24 cellular contexts compared by ENCODE assay signal in the genomic region with DNA sequence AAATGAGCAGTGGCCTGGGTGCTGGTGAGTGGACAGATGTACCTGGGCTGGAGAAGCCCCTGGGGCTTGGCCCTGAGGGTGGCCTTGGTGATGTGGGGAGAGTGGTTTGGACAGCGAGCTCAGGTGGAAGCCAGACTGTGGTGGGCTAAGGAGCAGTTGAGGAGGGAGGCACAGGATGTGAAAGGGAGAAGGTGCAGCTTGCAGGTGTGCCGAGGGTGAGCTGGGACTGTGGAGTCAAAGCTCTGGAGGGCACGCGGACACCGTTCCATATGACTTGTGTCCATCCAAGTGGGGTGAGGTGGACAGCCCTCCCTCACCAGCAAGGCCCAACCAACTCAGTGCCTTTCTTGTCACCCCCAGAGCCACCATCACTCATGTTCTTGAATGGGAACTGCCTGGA.
A peak's percentile ranks its signal among the peaks of the same experiment; 100 is the strongest.
DNase-seq lines count a peak whose midpoint lies in the region; ATAC-seq and TF ChIP-seq lines count a peak whose summit lies in the region.
"Had no signal": no experiment of that assay in that cellular context is flagged by ENCODE, and none has a peak within 500 bp of the region (broad histone marks: within the 10 kb centered on the region; RNA-seq: fewer than 3 reads in every experiment).

No MANE protein-coding gene starts in this region.

- no peak overlapping the region for H3K27ac ChIP-seq in GM23338 (ENCODE audit: low read depth)
- H3K27ac ChIP-seq: coronary artery, sigmoid colon had no signal

- intact Hi-C loops in left ventricle myocardium superior (cut with micrococcal nuclease), result no loop called here

- H3K36me3 ChIP-seq in GM23338 (ENCODE audit: insufficient read depth), result no peaks in the 10 kb centered on the region; the same call in 1 of the 2 replicates

- no peaks in the 10 kb centered on the region for H3K9me3 Mint-ChIP-seq in activated naive CD4-positive, alpha-beta T cell treated with anti-CD3 and anti-CD28 coated beads, Interleukin-2, amount 50 U/mL, for 24 hours
- H3K9me3 Mint-ChIP-seq in GM23338 (no peaks in the 10 kb centered on the region; the same call in 1 of the 3 replicates), progenitor cell of endocrine pancreas (ENCODE audit: low read depth) (no peaks in the 10 kb centered on the region)
- no peaks in the 10 kb centered on the region for H3K9me3 Mint-ChIP-seq in activated naive CD8-positive, alpha-beta T cell treated with anti-CD3 and anti-CD28 coated beads for 36 hours
- H3K9me3 Mint-ChIP-seq: naive B cell had no signal

- TF ChIP-seq CTCF in GM23338 (conservative IDR thresholded peaks at IDR 0.05; ENCODE audit: low read depth in 2 of 2) (no peak), progenitor cell of endocrine pancreas (IDR thresholded peaks at IDR 0.05; ENCODE audit: unreplicated experiment) (no peak)

- no peak overlapping the region for H2AFZ ChIP-seq in GM23338

- no peak overlapping the region for H3K4me3 ChIP-seq in GM23338
- H3K4me3 ChIP-seq: coronary artery, sigmoid colon had no signal

- H4K20me1 ChIP-seq in GM23338 (replicated peaks; ENCODE audit: insufficient read depth), result 0 out of 2 replicates have a peak, but pooled peaks cover 3% of the 10 kb centered on the region

- H3K36me3 Mint-ChIP-seq in activated naive CD4-positive, alpha-beta T cell treated with anti-CD3 and anti-CD28 coated beads, Interleukin-2, amount 50 U/mL, for 24 hours, result peaks cover 16% of the 10 kb centered on the region
- peaks cover 48% of the 10 kb centered on the region for H3K36me3 Mint-ChIP-seq in GM23338 (ENCODE audit: low read depth)
- H3K36me3 Mint-ChIP-seq in activated naive CD8-positive, alpha-beta T cell treated with anti-CD3 and anti-CD28 coated beads for 36 hours, result peaks cover 52% of the 10 kb centered on the region
- H3K36me3 Mint-ChIP-seq in progenitor cell of endocrine pancreas (ENCODE audit: insufficient read depth), result peaks cover 6% of the 10 kb centered on the region

- peak overlapping the region; percentile 89 for H3K27ac Mint-ChIP-seq in activated naive CD4-positive, alpha-beta T cell treated with anti-CD3 and anti-CD28 coated beads, Interleukin-2, amount 50 U/mL, for 24 hours
- H3K27ac Mint-ChIP-seq in GM23338 (0 out of 2 replicates have a peak overlapping the region, but pooled peaks have one; percentile 30), progenitor cell of endocrine pancreas (no peak overlapping the region)
- peak overlapping the region; percentile 98 for H3K27ac Mint-ChIP-seq in activated naive CD8-positive, alpha-beta T cell treated with anti-CD3 and anti-CD28 coated beads for 36 hours

- H3F3A ChIP-seq in GM23338 (replicated peaks; ENCODE audit: low read depth), result no peaks in the 10 kb centered on the region

- H3K27me3 Mint-ChIP-seq in activated naive CD4-positive, alpha-beta T cell treated with anti-CD3 and anti-CD28 coated beads, Interleukin-2, amount 50 U/mL, for 24 hours, result no peaks in the 10 kb centered on the region
- H3K27me3 Mint-ChIP-seq in GM23338 (ENCODE audit: insufficient read depth, low read depth, poor library complexity) (peaks cover 4% of the 10 kb centered on the region), progenitor cell of endocrine pancreas (no peaks in the 10 kb centered on the region)
- H3K27me3 Mint-ChIP-seq in activated naive CD8-positive, alpha-beta T cell treated with anti-CD3 and anti-CD28 coated beads for 36 hours, result no peaks in the 10 kb centered on the region
- H3K27me3 Mint-ChIP-seq: naive B cell had no signal

- peak overlapping the region; percentile 46 for H3K4me3 Mint-ChIP-seq in activated naive CD4-positive, alpha-beta T cell treated with anti-CD3 and anti-CD28 coated beads, Interleukin-2, amount 50 U/mL, for 24 hours
- peak overlapping the region; percentile 46; the same call in 2 of the 3 replicates for H3K4me3 Mint-ChIP-seq in GM23338
- peak overlapping the region; percentile 90 for H3K4me3 Mint-ChIP-seq in activated naive CD8-positive, alpha-beta T cell treated with anti-CD3 and anti-CD28 coated beads for 36 hours
- peak overlapping the region; percentile 46 for H3K4me3 Mint-ChIP-seq in progenitor cell of endocrine pancreas (ENCODE audit: low read depth)

- H3K79me2 ChIP-seq in GM23338 (replicated peaks; ENCODE audit: insufficient read depth), result peaks cover 16% of the 10 kb centered on the region

- no peaks in the 10 kb centered on the region for H3K27me3 ChIP-seq in GM23338 (ENCODE audit: insufficient read depth)
- H3K27me3 ChIP-seq: sigmoid colon had no signal

- H3K4me1 ChIP-seq in GM23338 (ENCODE audit: insufficient read depth), result peaks cover 3% of the 10 kb centered on the region; the same call in 1 of the 2 replicates

- peaks cover 30% of the 10 kb centered on the region for H3K4me1 Mint-ChIP-seq in activated naive CD4-positive, alpha-beta T cell treated with anti-CD3 and anti-CD28 coated beads, Interleukin-2, amount 50 U/mL, for 24 hours
- H3K4me1 Mint-ChIP-seq in GM23338 (peaks cover 7% of the 10 kb centered on the region; the same call in 2 of the 3 replicates), progenitor cell of endocrine pancreas (ENCODE audit: low read depth) (peaks cover 10% of the 10 kb centered on the region)
- peaks cover 31% of the 10 kb centered on the region for H3K4me1 Mint-ChIP-seq in activated naive CD8-positive, alpha-beta T cell treated with anti-CD3 and anti-CD28 coated beads for 36 hours

- no peak for DNase-seq in activated naive CD4-positive, alpha-beta T cell treated with anti-CD3 and anti-CD28 coated beads, Interleukin-2, amount 50 U/mL, for 16 hours
- no peak for DNase-seq in GM23338 (ENCODE audit: low spot score)
- no peak for DNase-seq in activated naive CD8-positive, alpha-beta T cell treated with anti-CD3 and anti-CD28 coated beads for 36 hours
- DNase-seq in progenitor cell of endocrine pancreas (ENCODE audit: low spot score, unreplicated experiment), result no peak
- no peak for DNase-seq in left ventricle myocardium superior
- DNase-seq: activated CD4-positive, alpha-beta T cell treated with anti-CD3 and anti-CD28 coated beads, Interleukin-2, amount 50 U/mL, for 48 hours; amygdala; DMS53; GF-D8; H7; IMR-90; mesendoderm; naive B cell; NCI-H1436; NCI-H524; NK-92 treated with Interleukin-12 subunit alpha and Interleukin-12 subunit beta, amount 100 ng/mL, for 24 hours; posterior cingulate gyrus; SIG-M5; sigmoid colon; stimulated activated CD4-positive, alpha-beta T cell treated with anti-CD3 and anti-CD28 coated beads, Interleukin-15, amount 100 ng/mL, for 24 hours; stimulated activated CD8-positive, alpha-beta memory T cell treated with anti-CD3 and anti-CD28 coated beads, Interleukin-4, amount 100 ng/mL, for 48 hours had no signal

- H3K9me2 ChIP-seq in GM23338 (ENCODE audit: insufficient read depth), result no peaks in the 10 kb centered on the region

- H3K4me2 ChIP-seq in GM23338, result no peak overlapping the region

- ATAC-seq in GM23338, result no peak
- ATAC-seq in HG03175 (IDR thresholded peaks at IDR 0.05; ENCODE audit: unreplicated experiment), result no peak
- ATAC-seq in left ventricle myocardium superior, result no peak

TF ChIP-seq in GM23338, 12 proteins besides CTCF, POLR2A, EP300 and RAD21:
- no peak for TF ChIP-seq ZNF114 (CRISPR knock-in tag; IDR thresholded peaks at IDR 0.05)
- TF ChIP-seq STAT1 (IDR thresholded peaks at IDR 0.05; ENCODE audit: unreplicated experiment), result no peak
- TF ChIP-seq, protein P1, sequence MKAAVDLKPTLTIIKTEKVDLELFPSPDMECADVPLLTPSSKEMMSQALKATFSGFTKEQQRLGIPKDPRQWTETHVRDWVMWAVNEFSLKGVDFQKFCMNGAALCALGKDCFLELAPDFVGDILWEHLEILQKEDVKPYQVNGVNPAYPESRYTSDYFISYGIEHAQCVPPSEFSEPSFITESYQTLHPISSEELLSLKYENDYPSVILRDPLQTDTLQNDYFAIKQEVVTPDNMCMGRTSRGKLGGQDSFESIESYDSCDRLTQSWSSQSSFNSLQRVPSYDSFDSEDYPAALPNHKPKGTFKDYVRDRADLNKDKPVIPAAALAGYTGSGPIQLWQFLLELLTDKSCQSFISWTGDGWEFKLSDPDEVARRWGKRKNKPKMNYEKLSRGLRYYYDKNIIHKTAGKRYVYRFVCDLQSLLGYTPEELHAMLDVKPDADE (IDR thresholded peaks at IDR 0.05), result no peak
- no peak for TF ChIP-seq JUNB (IDR thresholded peaks at IDR 0.05; ENCODE audit: unreplicated experiment)
- no peak for TF ChIP-seq EZH2phosphoT487 (IDR thresholded peaks at IDR 0.05; ENCODE audit: unreplicated experiment)
- TF ChIP-seq EZH2 (IDR thresholded peaks at IDR 0.05; ENCODE audit: low read depth, unreplicated experiment), result no peak
